ENCODE assay signal across 24 cellular contexts in genomic region chr9:129654641-129655040, GRCh38. TPM values are rescaled to one million over a fixed set of nuclear protein-coding genes. Genes with fewer than 3 reads are reported as not detected.
"Had no signal": no experiment of that assay in that cellular context is flagged by ENCODE, and none has a peak within 500 bp of the region (broad histone marks: within the 10 kb centered on the region; RNA-seq: fewer than 3 reads in every experiment).

No MANE protein-coding gene starts in this region.

- ATAC-seq: left cardiac atrium; naive thymus-derived CD8-positive, alpha-beta T cell; stimulated activated naive CD8-positive, alpha-beta T cell treated with anti-CD3 and anti-CD28 coated beads, Interleukin-15, Interleukin-2, amounts not matched to agents 100 U/mL and 50 U/mL, for 24 hours had no signal

- H3K4me3 ChIP-seq: ascending aorta, esophagus muscularis mucosa, transverse colon had no signal

- H3K9me3 ChIP-seq: ascending aorta, esophagus muscularis mucosa, transverse colon had no signal

- H3K27ac ChIP-seq: ascending aorta, esophagus muscularis mucosa, transverse colon, WERI-Rb-1 had no signal

- H3K27me3 ChIP-seq: ascending aorta, esophagus muscularis mucosa had no signal

- H3K36me3 ChIP-seq: ascending aorta, esophagus muscularis mucosa, transverse colon, WERI-Rb-1 had no signal

- DNase-seq: activated CD4-positive, alpha-beta T cell treated with anti-CD3 and anti-CD28 coated beads for 1 hour; activated CD8-positive, alpha-beta memory T cell treated with anti-CD3 and anti-CD28 coated beads for 24 hours; activated CD8-positive, alpha-beta memory T cell treated with anti-CD3 and anti-CD28 coated beads, Interleukin-2, amount 50 U/mL, for 48 hours; activated effector memory CD4-positive, alpha-beta T cell treated with Interleukin-2 at 50 U/mL for 16 hours; activated naive CD4-positive, alpha-beta T cell treated with anti-CD3 and anti-CD28 coated beads, Interleukin-2, amount 50 U/mL, for 16 hours; activated T-cell treated with anti-CD3 and anti-CD28 coated beads, Interleukin-2, amount 50 U/mL, for 48 hours; effector CD8-positive, alpha-beta T cell; hippocampal formation; left cardiac atrium; mesendoderm; naive thymus-derived CD8-positive, alpha-beta T cell; retina; stimulated activated CD4-positive, alpha-beta T cell treated with anti-CD3 and anti-CD28 coated beads, Interleukin-2, amount 100 ng/mL, for 24 hours; stimulated activated naive CD8-positive, alpha-beta T cell treated with anti-CD3 and anti-CD28 coated beads, Interleukin-15, Interleukin-2, amounts not matched to agents 100 U/mL and 50 U/mL, for 24 hours; substantia nigra; T-helper 2 cell; transverse colon; WERI-Rb-1 had no signal

RNA-seq across cellular contexts. Expression of gene PRRX2, which starts 10.8 kb away (rescaled TPM):
- total RNA-seq: bronchial epithelial cell; glomerular endothelial cell; naive thymus-derived CD8-positive, alpha-beta T cell had no signal
- polyA plus RNA-seq: naive thymus-derived CD8-positive, alpha-beta T cell had no signal

RNA-seq across cellular contexts. Expression of gene C9orf50, which starts 33.7 kb away (rescaled TPM):
- total RNA-seq: ascending aorta; bronchial epithelial cell; fibroblast of villous mesenchyme; glomerular endothelial cell; left cardiac atrium; lower leg skin; naive thymus-derived CD8-positive, alpha-beta T cell; transverse colon had no signal
- polyA plus RNA-seq: naive thymus-derived CD8-positive, alpha-beta T cell had no signal
